Comparison of ENCODE assay signal across 1 cellular context in genomic region chr7:76325811-76326210, GRCh38.
TF ChIP-seq lines count a peak whose summit lies in the region.

No MANE protein-coding gene starts in this region.

TF ChIP-seq in GM23338, 12 proteins besides CTCF, POLR2A, EP300 and RAD21 (continued from another document):
- no peak for TF ChIP-seq REST (IDR thresholded peaks at IDR 0.05; ENCODE audit: unreplicated experiment)
- no peak for TF ChIP-seq JUNB (IDR thresholded peaks at IDR 0.05; ENCODE audit: unreplicated experiment)
- no peak for TF ChIP-seq POLR2AphosphoS5 (IDR thresholded peaks at IDR 0.05; ENCODE audit: low read depth)
- TF ChIP-seq EZH2 (IDR thresholded peaks at IDR 0.05; ENCODE audit: low read depth, unreplicated experiment): no peak
- no peak for TF ChIP-seq ZNF462 (CRISPR knock-in tag; IDR thresholded peaks at IDR 0.05)
- no peak for TF ChIP-seq NANOG (IDR thresholded peaks at IDR 0.05; ENCODE audit: borderline replicate concordance)
- no peak for TF ChIP-seq STAT1 (IDR thresholded peaks at IDR 0.05; ENCODE audit: unreplicated experiment)
- TF ChIP-seq EZH2phosphoT487 (IDR thresholded peaks at IDR 0.05; ENCODE audit: unreplicated experiment): no peak
- TF ChIP-seq, protein P1, sequence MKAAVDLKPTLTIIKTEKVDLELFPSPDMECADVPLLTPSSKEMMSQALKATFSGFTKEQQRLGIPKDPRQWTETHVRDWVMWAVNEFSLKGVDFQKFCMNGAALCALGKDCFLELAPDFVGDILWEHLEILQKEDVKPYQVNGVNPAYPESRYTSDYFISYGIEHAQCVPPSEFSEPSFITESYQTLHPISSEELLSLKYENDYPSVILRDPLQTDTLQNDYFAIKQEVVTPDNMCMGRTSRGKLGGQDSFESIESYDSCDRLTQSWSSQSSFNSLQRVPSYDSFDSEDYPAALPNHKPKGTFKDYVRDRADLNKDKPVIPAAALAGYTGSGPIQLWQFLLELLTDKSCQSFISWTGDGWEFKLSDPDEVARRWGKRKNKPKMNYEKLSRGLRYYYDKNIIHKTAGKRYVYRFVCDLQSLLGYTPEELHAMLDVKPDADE (IDR thresholded peaks at IDR 0.05): no peak
